ENCODE assay signal across 8 cellular contexts in the genomic region with DNA sequence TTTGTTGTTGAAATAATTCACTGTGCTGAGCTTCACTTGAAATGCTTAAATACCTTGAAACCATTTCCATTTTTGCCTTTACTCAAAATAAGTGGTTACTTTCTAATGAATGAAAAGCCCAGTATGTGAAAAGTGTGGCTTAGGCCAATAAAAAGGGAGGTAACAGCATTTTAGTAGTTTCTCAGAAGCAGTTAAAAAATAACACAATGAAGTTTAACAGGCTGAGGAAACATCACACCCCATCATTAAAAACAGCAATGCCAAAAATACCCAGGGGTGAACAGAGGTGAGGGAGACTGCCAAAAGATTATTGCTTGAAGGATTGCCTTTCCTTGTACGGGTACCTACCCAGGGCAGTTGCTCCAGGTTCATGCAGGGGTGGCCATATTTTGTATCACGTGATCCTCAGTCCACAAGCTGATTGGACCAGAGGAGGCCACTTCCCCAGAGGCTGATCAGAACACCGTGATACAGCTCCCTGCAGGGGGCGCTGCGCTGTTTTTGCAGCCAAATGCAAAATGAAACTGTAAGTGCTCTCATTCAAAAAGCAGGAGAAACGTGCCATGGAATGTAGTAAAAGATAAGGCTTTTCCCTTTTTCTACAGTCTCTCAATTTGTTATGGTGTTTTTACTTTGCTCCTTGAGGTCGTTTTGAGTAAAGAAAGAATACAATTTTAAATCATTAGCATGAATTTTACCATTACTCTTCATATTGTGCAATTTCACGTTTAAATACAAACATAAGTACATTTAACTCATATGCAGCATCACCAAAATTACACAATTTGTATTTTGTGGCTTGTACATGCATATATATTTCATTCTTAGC.
A peak's percentile ranks its signal among the peaks of the same experiment; 100 is the strongest.
DNase-seq lines count a peak whose midpoint lies in the region; ATAC-seq and TF ChIP-seq lines count a peak whose summit lies in the region.

No MANE protein-coding gene starts in this region.

- peaks cover 0 to 6% (median 0%) of the 10 kb centered on the region in 11 donors for H3K9me3 Mint-ChIP-seq in naive thymus-derived CD4-positive, alpha-beta T cell

- intact Hi-C loops in naive thymus-derived CD4-positive, alpha-beta T cell (cut with micrococcal nuclease), result loop anchor here in 1 of 2 donors (2.0 kb wide), 1 partner anchor 75 kb away; no protein-coding TSS in a partner anchor

- H3K36me3 ChIP-seq in fibroblast of lung (ENCODE audit: control insufficient read depth, insufficient read depth, low read length) (no peaks in the 10 kb centered on the region), thoracic aorta (no peaks in the 10 kb centered on the region)
- no peaks in the 10 kb centered on the region for H3K36me3 ChIP-seq in naive thymus-derived CD4-positive, alpha-beta T cell (ENCODE audit: control insufficient read depth in 2 of 3, insufficient read depth in 3 of 3, low read length in 3 of 3)

- peaks cover 0 to 3% (median 0%) of the 10 kb centered on the region in 5 donors for H3K36me3 Mint-ChIP-seq in naive thymus-derived CD4-positive, alpha-beta T cell

- DNase-seq in activated CD4-positive, alpha-beta T cell treated with anti-CD3 and anti-CD28 coated beads for 24 hours (ENCODE audit: low read depth in 2 of 2), result peak; percentile 3 to 33
- DNase-seq in activated CD4-positive, alpha-beta T cell treated with anti-CD3 and anti-CD28 coated beads for 1 hour, result no peak
- peak; percentile 7 for DNase-seq in NCI-H2171 treated with DMSO at 0.1 percent for 48 hours (lab: John Stamatoyannopoulos, UW)
- peak; percentile 8 to 52 (median 15) for DNase-seq in activated CD8-positive, alpha-beta memory T cell treated with anti-CD3 and anti-CD28 coated beads for 48 hours (ENCODE audit: low read depth in 2 of 3, low spot score in 2 of 3)
- peak; percentile 89 to 98 for DNase-seq in fibroblast of lung (ENCODE audit: low read depth in 2 of 2)
- peak in 2 of 9 donors; percentile 13 to 36 for DNase-seq in naive thymus-derived CD4-positive, alpha-beta T cell
- peak; percentile 32 for DNase-seq in thoracic aorta (ENCODE audit: low spot score)

- peak overlapping the region; percentile 44 for H2AFZ ChIP-seq in fibroblast of lung (ENCODE audit: low read length)

- CTCF ChIA-PET in naive thymus-derived CD4-positive, alpha-beta T cell (lab: Charles Lee), result no interaction called here

- peak; percentile 60 for ATAC-seq in naive thymus-derived CD4-positive, alpha-beta T cell
- ATAC-seq in thoracic aorta (ENCODE audit: insufficient number of reproducible peaks, low FRiP score, low read depth), result peak; percentile 99
- no peak for ATAC-seq in GM21526 (IDR thresholded peaks at IDR 0.05; ENCODE audit: low FRiP score, unreplicated experiment)

- H3K9ac ChIP-seq in fibroblast of lung (ENCODE audit: insufficient read depth, low read length), result no peak overlapping the region

- TF ChIP-seq CTCF in fibroblast of lung (conservative IDR thresholded peaks at IDR 0.05 in 1 of 2, IDR thresholded peaks at IDR 0.05 in 1 of 2; ENCODE audit: low read depth in 1 of 2, low read length in 2 of 2) (peak; percentile 85 to 94), thoracic aorta (IDR thresholded peaks at IDR 0.05) (peak; percentile 80)

- H3K9me3 ChIP-seq in fibroblast of lung (ENCODE audit: control insufficient read depth, insufficient read depth, low read depth, low read length) (no peaks in the 10 kb centered on the region), thoracic aorta (no peaks in the 10 kb centered on the region)
- no peaks in the 10 kb centered on the region for H3K9me3 ChIP-seq in naive thymus-derived CD4-positive, alpha-beta T cell (ENCODE audit: control insufficient read depth in 2 of 3, low read length in 3 of 3)

- H3K27ac ChIP-seq in fibroblast of lung (ENCODE audit: insufficient read depth, low read length), result peak overlapping the region; percentile 70
- H3K27ac ChIP-seq in naive thymus-derived CD4-positive, alpha-beta T cell (ENCODE audit: low read depth, low read length), result no peak overlapping the region
- peak overlapping the region in 1 of 2 donors; percentile 15 for H3K27ac ChIP-seq in thoracic aorta

- H3K4me1 ChIP-seq in fibroblast of lung (ENCODE audit: control insufficient read depth, extremely low read depth, insufficient read depth, low read length) (peaks cover 17% of the 10 kb centered on the region), thoracic aorta (ENCODE audit: control insufficient read depth in 1 of 2, low read depth in 2 of 2) (peaks cover 6 to 24% of the 10 kb centered on the region in 2 donors)
- H3K4me1 ChIP-seq in naive thymus-derived CD4-positive, alpha-beta T cell (ENCODE audit: control insufficient read depth in 2 of 2, insufficient read depth in 2 of 2, low read length in 2 of 2), result no peaks in the 10 kb centered on the region

- peak overlapping the region; percentile 60 for H3K4me2 ChIP-seq in fibroblast of lung (ENCODE audit: extremely low read depth, insufficient read depth, low read length)

- no peaks in the 10 kb centered on the region for H3K79me2 ChIP-seq in fibroblast of lung (ENCODE audit: control insufficient read depth, insufficient read depth, low read length)

- no peak overlapping the region for H3K4me3 Mint-ChIP-seq in naive thymus-derived CD4-positive, alpha-beta T cell

- H3K4me1 Mint-ChIP-seq in naive thymus-derived CD4-positive, alpha-beta T cell, result no peaks in the 10 kb centered on the region

- peaks cover 0 to 31% (median 6%) of the 10 kb centered on the region in 5 donors for H3K27me3 Mint-ChIP-seq in naive thymus-derived CD4-positive, alpha-beta T cell

- H3K4me3 ChIP-seq in fibroblast of lung (replicated peaks in 1 of 4; ENCODE audit: control extremely low read depth in 1 of 4, insufficient read depth in 1 of 4, low read depth in 3 of 4, low read length in 4 of 4) (peak overlapping the region; percentile 8 to 49 (median 12)), thoracic aorta (peak overlapping the region; percentile 54)
- H3K4me3 ChIP-seq in naive thymus-derived CD4-positive, alpha-beta T cell (ENCODE audit: low read length), result no peak overlapping the region

- POLR2A ChIA-PET in naive thymus-derived CD4-positive, alpha-beta T cell (lab: Charles Lee), result no interaction called here

- H4K20me1 ChIP-seq in fibroblast of lung (ENCODE audit: control insufficient read depth, extremely low read depth, insufficient read depth, low read length), result no peaks in the 10 kb centered on the region

- H3K27me3 ChIP-seq in fibroblast of lung (ENCODE audit: control insufficient read depth, insufficient read depth, low read length), result no peaks in the 10 kb centered on the region
- H3K27me3 ChIP-seq in naive thymus-derived CD4-positive, alpha-beta T cell (ENCODE audit: control insufficient read depth in 2 of 2, insufficient read depth in 2 of 2, low read length in 2 of 2), result no peaks in the 10 kb centered on the region
- no peaks in the 10 kb centered on the region for H3K27me3 ChIP-seq in thoracic aorta (replicated peaks; ENCODE audit: insufficient read depth)

- H3K27ac Mint-ChIP-seq in naive thymus-derived CD4-positive, alpha-beta T cell, result no peak overlapping the region
